Comparison of ENCODE assay signal across 35 cellular contexts in genomic region chr19:23547156-23547555, GRCh38.
"Had no signal": no experiment of that assay in that cellular context is flagged by ENCODE, and none has a peak within 500 bp of the region (broad histone marks: within the 10 kb centered on the region; RNA-seq: fewer than 3 reads in every experiment).

No MANE protein-coding gene starts in this region.

- H3K27ac Mint-ChIP-seq: activated B cell treated with CpG ODN at 0.5 μM for 24 hours; activated CD4-positive, alpha-beta memory T cell treated with anti-CD3 and anti-CD28 coated beads for 36 hours; activated CD4-positive, alpha-beta T cell treated with anti-CD3 and anti-CD28 coated beads, Interleukin-2, amount 10 ng/mL, durations not matched to agents 24 days and 14 days; activated CD8-positive, alpha-beta T cell treated with anti-CD3 and anti-CD28 coated beads for 36 hours; activated naive CD4-positive, alpha-beta T cell treated with anti-CD3 and anti-CD28 coated beads for 36 hours; activated naive CD4-positive, alpha-beta T cell treated with anti-CD3 and anti-CD28 coated beads, Interleukin-2, amount 50 U/mL, for 72 hours; activated naive CD8-positive, alpha-beta T cell treated with anti-CD3 and anti-CD28 coated beads for 36 hours; activated T-cell treated with anti-CD3 and anti-CD28 coated beads, Interleukin-2, amount 50 U/mL, for 72 hours; activated T-helper 1 cell treated with anti-CD3 and anti-CD28 coated beads, Interleukin-12 subunit alpha, Interleukin-12 subunit beta, Interleukin-2, Interleukin-4 antibody, amounts not matched to agents 30 ng/mL and 10 ng/mL and 1 ng/mL, durations not matched to agents 14 hours and 24 hours and 36 hours; activated T-helper 17 cell treated with anti-CD3 and anti-CD28 coated beads, Interleukin-2, amount 50 U/mL, for 72 hours; brain; T-helper 1 cell treated with Interleukin-12 subunit alpha and Interleukin-12 subunit beta and Interleukin-4 antibody, amounts not matched to agents 30 μg/mL and 1 μg/mL, for 36 hours; T-helper 2 cell treated with Interferon-gamma antibody and Interleukin-4, amounts not matched to agents 5 μg/mL and 100 μg/mL, for 36 hours had no signal

- H3K27ac ChIP-seq: adrenal gland, cardiac muscle cell, VCaP had no signal

- H3K9me3 Mint-ChIP-seq: activated CD4-positive, alpha-beta memory T cell treated with anti-CD3 and anti-CD28 coated beads for 36 hours had no signal

- H3K4me1 Mint-ChIP-seq: activated B cell treated with CpG ODN at 0.5 μM for 24 hours; activated CD4-positive, alpha-beta T cell treated with anti-CD3 and anti-CD28 coated beads, Interleukin-2, amount 10 ng/mL, durations not matched to agents 24 days and 14 days; activated naive CD8-positive, alpha-beta T cell treated with anti-CD3 and anti-CD28 coated beads for 36 hours; activated T-helper 17 cell treated with anti-CD3 and anti-CD28 coated beads, Interleukin-2, amount 50 U/mL, for 72 hours; brain; central memory CD8-positive, alpha-beta T cell had no signal

- H3K27me3 ChIP-seq: adrenal gland, cardiac muscle cell had no signal

- H3K9me3 ChIP-seq: adrenal gland had no signal

- H3K4me1 ChIP-seq: adrenal gland had no signal

- H3K36me3 ChIP-seq: adrenal gland, cardiac muscle cell had no signal

- H3K36me3 Mint-ChIP-seq: activated CD4-positive, alpha-beta memory T cell treated with anti-CD3 and anti-CD28 coated beads for 36 hours; activated naive CD8-positive, alpha-beta T cell treated with anti-CD3 and anti-CD28 coated beads for 36 hours; brain had no signal

- H3K27me3 Mint-ChIP-seq: activated B cell treated with CpG ODN at 0.5 μM for 24 hours; activated CD4-positive, alpha-beta memory T cell treated with anti-CD3 and anti-CD28 coated beads for 36 hours; activated CD4-positive, alpha-beta T cell treated with anti-CD3 and anti-CD28 coated beads, Interleukin-2, amount 10 ng/mL, durations not matched to agents 24 days and 14 days; activated CD8-positive, alpha-beta T cell treated with anti-CD3 and anti-CD28 coated beads for 36 hours; activated naive CD8-positive, alpha-beta T cell treated with anti-CD3 and anti-CD28 coated beads for 36 hours; activated T-helper 17 cell treated with anti-CD3 and anti-CD28 coated beads, Interleukin-2, amount 50 U/mL, for 72 hours; brain; central memory CD8-positive, alpha-beta T cell had no signal

- ATAC-seq: activated CD8-positive, alpha-beta T cell treated with anti-CD3 and anti-CD28 coated beads for 36 hours; activated naive CD4-positive, alpha-beta T cell treated with anti-CD3 and anti-CD28 coated beads, Interleukin-2, amount 50 U/mL, for 72 hours; activated T-cell treated with anti-CD3 and anti-CD28 coated beads, Interleukin-2, amount 50 U/mL, for 4 hours; activated T-cell treated with anti-CD3 and anti-CD28 coated beads, Interleukin-2, amount 50 U/mL, for 72 hours; activated T-helper 17 cell treated with anti-CD3 and anti-CD28 coated beads, Interleukin-2, amount 50 U/mL, for 72 hours had no signal

- H3K4me3 ChIP-seq: adrenal gland, cardiac muscle cell had no signal

- DNase-seq: activated B cell treated with CpG ODN at 0.5 μM for 24 hours; activated CD4-positive, alpha-beta memory T cell treated with anti-CD3 and anti-CD28 coated beads for 36 hours; activated CD4-positive, alpha-beta T cell treated with anti-CD3 and anti-CD28 coated beads for 4 hours; activated CD4-positive, alpha-beta T cell treated with anti-CD3 and anti-CD28 coated beads, Interleukin-2, amount 10 ng/mL, durations not matched to agents 24 days and 14 days; activated CD4-positive, alpha-beta T cell treated with anti-CD3 and anti-CD28 coated beads, Interleukin-2, amount 50 U/mL, for 1 hour; activated CD4-positive, alpha-beta T cell treated with anti-CD3 and anti-CD28 coated beads, Interleukin-2, amount 50 U/mL, for 4 hours; activated CD4-positive, CD25-positive, alpha-beta regulatory T cell treated with anti-CD3 and anti-CD28 coated beads, Interleukin-2, amount 50 U/mL, for 72 hours; activated CD8-positive, alpha-beta memory T cell treated with anti-CD3 and anti-CD28 coated beads, Interleukin-2, amount 50 U/mL, for 4 hours; activated CD8-positive, alpha-beta T cell treated with anti-CD3 and anti-CD28 coated beads for 36 hours; activated effector memory CD4-positive, alpha-beta T cell treated with anti-CD3 and anti-CD28 coated beads, Interleukin-2, amount 50 U/mL, for 16 hours; activated gamma-delta T cell treated with Interleukin-2 at 50 U/mL for 16 hours; activated naive CD4-positive, alpha-beta T cell; activated naive CD4-positive, alpha-beta T cell treated with anti-CD3 and anti-CD28 coated beads for 36 hours; activated naive CD4-positive, alpha-beta T cell treated with anti-CD3 and anti-CD28 coated beads, Interleukin-2, amount 50 U/mL, for 16 hours; activated naive CD8-positive, alpha-beta T cell treated with anti-CD3 and anti-CD28 coated beads for 36 hours; activated T-cell treated with anti-CD3 and anti-CD28 coated beads for 4 hours; activated T-cell treated with anti-CD3 and anti-CD28 coated beads, Interleukin-2, amount 50 U/mL, for 1 hour; activated T-cell treated with anti-CD3 and anti-CD28 coated beads, Interleukin-2, amount 50 U/mL, for 4 hours; activated T-cell treated with anti-CD3 and anti-CD28 coated beads, Interleukin-2, amount 50 U/mL, for 72 hours; adrenal gland; amniotic stem cell; aorta; caudate nucleus; cerebellar nuclear complex; T-helper 2 cell; T-helper 9 cell had no signal

- H3K4me3 Mint-ChIP-seq: activated B cell treated with CpG ODN at 0.5 μM for 24 hours; activated CD4-positive, alpha-beta memory T cell treated with anti-CD3 and anti-CD28 coated beads for 36 hours; activated CD4-positive, alpha-beta T cell treated with anti-CD3 and anti-CD28 coated beads, Interleukin-2, amount 10 ng/mL, durations not matched to agents 24 days and 14 days; activated CD8-positive, alpha-beta T cell treated with anti-CD3 and anti-CD28 coated beads for 36 hours; activated naive CD4-positive, alpha-beta T cell treated with anti-CD3 and anti-CD28 coated beads for 36 hours; activated naive CD8-positive, alpha-beta T cell treated with anti-CD3 and anti-CD28 coated beads for 36 hours; activated T-cell treated with anti-CD3 and anti-CD28 coated beads, Interleukin-2, amount 50 U/mL, for 4 hours; activated T-cell treated with anti-CD3 and anti-CD28 coated beads, Interleukin-2, amount 50 U/mL, for 72 hours; activated T-helper 1 cell treated with anti-CD3 and anti-CD28 coated beads, Interleukin-12 subunit alpha, Interleukin-12 subunit beta, Interleukin-2, Interleukin-4 antibody, amounts not matched to agents 30 ng/mL and 10 ng/mL and 1 ng/mL, durations not matched to agents 14 hours and 24 hours and 36 hours; activated T-helper 17 cell treated with anti-CD3 and anti-CD28 coated beads, Interleukin-2, amount 50 U/mL, for 72 hours; brain; central memory CD8-positive, alpha-beta T cell; T-helper 1 cell treated with Interleukin-12 subunit alpha and Interleukin-12 subunit beta and Interleukin-4 antibody, amounts not matched to agents 30 μg/mL and 1 μg/mL, for 36 hours; T-helper 2 cell treated with Interferon-gamma antibody and Interleukin-4, amounts not matched to agents 5 μg/mL and 100 μg/mL, for 36 hours had no signal
